ENCODE assay signal across 8 cellular contexts in genomic region chr2:53018830-53019425, GRCh38.
A peak's percentile ranks its signal among the peaks of the same experiment; 100 is the strongest.
DNase-seq lines count a peak whose midpoint lies in the region; ATAC-seq, FAIRE-seq and TF ChIP-seq lines count a peak whose summit lies in the region.

No MANE protein-coding gene starts in this region.

- no TSS peak for BruUV-seq in OCI-LY7 (replicated peaks; lab: Mats Ljungman, UMichigan)

- no peak for TF ChIP-seq POLR2A in A549 (IDR thresholded peaks at IDR 0.05; ENCODE audit: low read length)

- H3K4me2 ChIP-seq in A549 (no peak overlapping the region), OCI-LY7 (ENCODE audit: low read length) (no peak overlapping the region)

- no peaks in the 10 kb centered on the region for H3K79me2 ChIP-seq in OCI-LY7 (ENCODE audit: insufficient read depth, low read depth, low read length)

- H3K36me3 ChIP-seq in OCI-LY7 (ENCODE audit: insufficient read depth, low read length) = no peaks in the 10 kb centered on the region

- no peak for TF ChIP-seq EP300 in A549 (IDR thresholded peaks at IDR 0.05)

- no peaks in the 10 kb centered on the region; the same call in 1 of the 2 replicates for H4K20me1 ChIP-seq in OCI-LY7 (ENCODE audit: insufficient read depth, low read length)

- intact Hi-C loops in OCI-LY7 (cut with micrococcal nuclease; ENCODE audit: unreplicated experiment) = no loop called here

- WGBS in A549 (ENCODE audit: missing lambda C conversion rate) = 11% methylated on average over 2 of the region's 2 CpGs

- peak; percentile 20; the same call in 1 of the 3 replicates for TF ChIP-seq CTCF in A549 (IDR thresholded peaks at IDR 0.05)
- TF ChIP-seq CTCF in OCI-LY7 (conservative IDR thresholded peaks at IDR 0.05; ENCODE audit: low read length) = peak; percentile 33; the same call in 1 of the 2 replicates
- peak; percentile 11 for TF ChIP-seq CTCF in fibroblast of pulmonary artery (IDR thresholded peaks at IDR 0.05; ENCODE audit: low read length, missing control alignments)

- CTCF ChIA-PET in A549 (lab: Yijun Ruan, JAX) = no interaction called here
- CTCF ChIA-PET in OCI-LY7 (lab: Charles Lee; ENCODE audit: unreplicated experiment) = no interaction called here

- ATAC-seq in A549 (peak in 1 of 2 experiments; percentile 53; a peak in 2 of 6 replicates), HG03457 (IDR thresholded peaks at IDR 0.05; ENCODE audit: unreplicated experiment) (no peak)

- H3K4me1 ChIP-seq in A549 = no peaks in the 10 kb centered on the region
- H3K4me1 ChIP-seq in OCI-LY7 (ENCODE audit: insufficient read depth, low read length, poor library complexity, severe bottlenecking) = no peaks in the 10 kb centered on the region

- H3K9me2 ChIP-seq in OCI-LY7 (ENCODE audit: insufficient read depth, low read length) = no peaks in the 10 kb centered on the region

- TF ChIP-seq RAD21 in A549 (conservative IDR thresholded peaks at IDR 0.05 in 1 of 2, IDR thresholded peaks at IDR 0.05 in 1 of 2) = peak; percentile 27 to 46; a peak in 2 of 5 replicates

- no peak for FAIRE-seq in A549 (lab: Jason Lieb, UNC)

- DNase-seq in A549 (ENCODE audit: low read depth in 1 of 2, low spot score in 1 of 2) (peak; percentile 6 to 14), ELR (ENCODE audit: low read depth) (peak; percentile 52), OCI-LY7 (ENCODE audit: low spot score) (no peak), fibroblast of pulmonary artery (ENCODE audit: low read depth) (no peak), KG1 (lab: John Stamatoyannopoulos, UW) (no peak), superior temporal gyrus (ENCODE audit: extremely low spot score) (no peak)
- DNase-seq in stimulated activated naive CD4-positive, alpha-beta T cell treated with Interleukin-2 at 50 U/mL for 16 hours (lab: John Stamatoyannopoulos, UW) = no peak

- POLR2A ChIA-PET in A549 (lab: Yijun Ruan, JAX) (no interaction called here), OCI-LY7 (lab: Charles Lee) (interaction anchor here (0.7 kb wide), 1 partner anchor 19 kb away, joined by 4 read pairs; no protein-coding TSS in a partner anchor)

- no peak overlapping the region for H3K4me3 ChIP-seq in A549
- H3K4me3 ChIP-seq in OCI-LY7 (ENCODE audit: low read depth, low read length, poor library complexity, severe bottlenecking) = no peak overlapping the region
- no peak overlapping the region for H3K4me3 ChIP-seq in fibroblast of pulmonary artery (replicated peaks; ENCODE audit: low read depth, low read length)

- H3K9me3 ChIP-seq in A549 (no peaks in the 10 kb centered on the region), OCI-LY7 (ENCODE audit: low read length) (no peaks in the 10 kb centered on the region)

- no peak overlapping the region for H2AFZ ChIP-seq in OCI-LY7 (ENCODE audit: low read length)

- H3K27ac ChIP-seq in A549 (no peak overlapping the region), OCI-LY7 (ENCODE audit: low read depth, low read length, poor library complexity, severe bottlenecking) (no peak overlapping the region)

TF ChIP-seq in A549, 52 proteins besides CTCF, POLR2A, EP300 and RAD21:
- TF ChIP-seq JUNB (IDR thresholded peaks at IDR 0.05) (no peak), SMC3 (IDR thresholded peaks at IDR 0.05) (0 out of 3 replicates have a peak, but pooled peaks have one; percentile 22), MAFK (IDR thresholded peaks at IDR 0.05; ENCODE audit: partially characterized antibody) (peak; percentile 72), ELK1 (IDR thresholded peaks at IDR 0.05; ENCODE audit: low read depth, low read length) (no peak)
TF ChIP-seq in A549: peak in this region for 2.

Comparison
In these comparisons a context has a peak if more than half of its experiments do, and no peak if none do; other contexts are left out.
1. DNase-seq: peak in A549 (2 of 2) and ELR (single experiment); none in OCI-LY7 (single experiment), fibroblast of pulmonary artery (single experiment), stimulated activated naive CD4-positive, alpha-beta T cell treated with Interleukin-2 at 50 U/mL for 16 hours (single experiment), KG1 (single experiment) and superior temporal gyrus (single experiment).
2. Peak in every context shown above with its lines, with median percentiles within 50 percentile points of each other: CTCF ChIP-seq.